21 cellular contexts compared by ENCODE assay signal in the genomic region with DNA sequence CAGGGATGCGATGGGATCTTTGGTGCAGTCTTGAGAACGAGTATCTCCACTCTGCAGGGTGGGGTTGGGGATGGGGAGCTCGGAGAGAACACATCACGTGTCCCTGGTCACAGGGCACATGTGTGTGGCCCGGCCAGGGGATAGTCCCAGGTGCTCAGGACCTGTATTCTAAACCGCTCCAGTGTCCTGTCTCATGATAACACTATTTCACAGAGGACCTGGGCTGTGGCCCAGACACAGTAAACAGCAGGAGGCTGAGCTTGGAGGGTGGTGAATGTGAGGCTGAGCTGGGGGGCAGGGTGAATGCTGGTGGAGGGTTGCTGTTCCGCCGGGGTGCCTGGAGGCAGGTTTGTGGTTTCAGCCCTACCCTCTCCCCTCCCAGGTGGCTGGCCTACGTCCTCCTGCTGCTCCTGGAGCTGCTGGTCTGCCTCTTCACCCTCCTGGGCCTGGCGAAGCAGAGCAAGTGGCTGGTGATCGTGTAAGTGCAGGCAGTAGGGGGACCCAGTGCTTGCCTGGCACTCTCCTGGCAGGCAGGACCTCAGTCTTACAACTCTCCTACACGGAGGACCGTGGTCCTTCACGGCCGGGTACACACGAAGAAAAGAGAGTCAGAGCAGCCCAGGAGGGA. TPM values are rescaled to one million over a fixed set of nuclear protein-coding genes. Genes with fewer than 3 reads are reported as not detected.
DNase-seq lines count a peak whose midpoint lies in the region; ATAC-seq, FAIRE-seq and TF ChIP-seq lines count a peak whose summit lies in the region.
"Had no signal": no experiment of that assay in that cellular context is flagged by ENCODE, and none has a peak within 500 bp of the region (broad histone marks: within the 10 kb centered on the region; RNA-seq: fewer than 3 reads in every experiment).

No MANE protein-coding gene starts in this region.

- in situ Hi-C loops in HepG2 (cut with HindIII; ENCODE audit: extremely low pct_ligation_motif_present, low pct_unique_long_range_greater_than_20kb): no loop called here

- no peak overlapping the region for H3K9ac ChIP-seq in HepG2 (ENCODE audit: insufficient read depth, low read depth, low read length)

- H3K4me3 ChIP-seq in HepG2 (replicated peaks in 1 of 3; ENCODE audit: insufficient read depth in 1 of 3, low read depth in 2 of 3, low read length in 3 of 3) (no peak overlapping the region), right lobe of liver (no peak overlapping the region), thyroid gland (replicated peaks in 1 of 3) (no peak overlapping the region), ovary (no peak overlapping the region)
- H3K4me3 ChIP-seq: upper lobe of right lung had no signal

- H3K79me2 ChIP-seq in HepG2 (ENCODE audit: insufficient read depth, low read length): no peaks in the 10 kb centered on the region

- CTCF ChIA-PET in HepG2 (lab: Yijun Ruan, JAX; ENCODE audit: low intra/inter-chr PET ratio, low total read pairs): no interaction called here

- H3K9me3 ChIP-seq in HepG2 (ENCODE audit: low read length) (no peaks in the 10 kb centered on the region), right lobe of liver (no peaks in the 10 kb centered on the region), thyroid gland (no peaks in the 10 kb centered on the region), ovary (no peaks in the 10 kb centered on the region)
- H3K9me3 ChIP-seq: upper lobe of right lung had no signal

- intact Hi-C loops in HepG2 (cut with micrococcal nuclease; ENCODE audit: unreplicated experiment) (no loop called here), right lobe of liver (cut with DNase I) (no loop called here), thyroid gland (cut with DNase I) (no loop called here), ovary (cut with DNase I) (no loop called here)

- ATAC-seq in HepG2 (no peak; the same call in 2 of the 3 replicates), right lobe of liver (no peak)
- ATAC-seq: left cardiac atrium; stimulated activated naive B cell treated with anti-CD40 and anti-IgM and Interleukin-4, amounts not matched to agents 10 μg/mL and 1 μg/mL and 100 μg/mL, for 72 hours; T-cell; upper lobe of right lung had no signal

- 82% methylated on average over 9 of the region's 16 CpGs for WGBS in HepG2 (ENCODE audit: low lambda C conversion rate)
- WGBS in right lobe of liver (ENCODE audit: insufficient coverage, low coverage, low lambda C conversion rate, missing lambda C conversion rate): 51% methylated on average over 4 of the region's 16 CpGs
- WGBS in thyroid gland, 2 donors: 46% methylated on average over 9 to 12 of the region's 16 CpGs
- WGBS in ovary, 3 donors: 48 to 64% (median 56%) methylated on average over 16 of the region's 16 CpGs

- no peaks in the 10 kb centered on the region for H3K36me3 ChIP-seq in HepG2 (replicated peaks in 1 of 2; ENCODE audit: control insufficient read depth in 1 of 2, insufficient read depth in 2 of 2, low read length in 2 of 2)
- no peaks in the 10 kb centered on the region for H3K36me3 ChIP-seq in right lobe of liver
- no peaks in the 10 kb centered on the region for H3K36me3 ChIP-seq in thyroid gland
- no peaks in the 10 kb centered on the region for H3K36me3 ChIP-seq in ovary
- H3K36me3 ChIP-seq: upper lobe of right lung had no signal

- no peak overlapping the region for H2AFZ ChIP-seq in HepG2 (ENCODE audit: low read length)

- no peaks in the 10 kb centered on the region; a peak in 1 of 5 replicates for H3K27me3 ChIP-seq in HepG2 (ENCODE audit: control insufficient read depth in 1 of 2, insufficient read depth in 2 of 2, low read length in 2 of 2)
- peaks cover 0 to 3% of the 10 kb centered on the region in 2 donors for H3K27me3 ChIP-seq in right lobe of liver
- H3K27me3 ChIP-seq in thyroid gland: no peaks in the 10 kb centered on the region
- no peaks in the 10 kb centered on the region for H3K27me3 ChIP-seq in ovary

- no peak for DNase-seq in HepG2 (ENCODE audit: low spot score)
- DNase-seq in right lobe of liver: no peak
- peak; percentile 31 for DNase-seq in kidney tubule cell (ENCODE audit: low spot score)
- DNase-seq in thyroid gland: peak; percentile 25 to 58
- DNase-seq in ovary: no peak
- DNase-seq in effector CD4-positive, alpha-beta T cell: no peak
- no peak for DNase-seq in NAMALWA (ENCODE audit: low spot score)
- DNase-seq: activated CD4-positive, alpha-beta T cell treated with anti-CD3 and anti-CD28 coated beads, Interleukin-2, amount 50 U/mL, for 1 hour; activated CD8-positive, alpha-beta memory T cell treated with anti-CD3 and anti-CD28 coated beads, Interleukin-2, amount 50 U/mL, for 48 hours; activated gamma-delta T cell treated with Interleukin-2 at 50 U/mL for 16 hours; amniotic stem cell; CD4-positive, alpha-beta memory T cell; HFFc6; left cardiac atrium; NCI-H1105; stimulated activated naive B cell treated with anti-CD40 and anti-IgM and Interleukin-4, amounts not matched to agents 10 μg/mL and 1 μg/mL and 100 μg/mL, for 72 hours; T-cell; upper lobe of right lung had no signal

- no peaks in the 10 kb centered on the region for H4K20me1 ChIP-seq in HepG2 (ENCODE audit: insufficient read depth, low read length)

- no peak for TF ChIP-seq RAD21 in HepG2 (CRISPR knock-in tag; IDR thresholded peaks at IDR 0.05)

- POLR2A ChIA-PET in HepG2 (lab: Yijun Ruan, JAX): no interaction called here

- FAIRE-seq in HepG2 (lab: Jason Lieb, UNC): no peak
- FAIRE-seq: endometrium had no signal

- TF ChIP-seq EP300 in HepG2 (IDR thresholded peaks at IDR 0.05; ENCODE audit: low read depth in 2 of 2, low read length in 2 of 2) (no peak), HepG2 (CRISPR knock-in tag; IDR thresholded peaks at IDR 0.05; ENCODE audit: borderline replicate concordance) (no peak), ovary (IDR thresholded peaks at IDR 0.05) (no peak)

- no peak overlapping the region for H3K27ac ChIP-seq in HepG2 (ENCODE audit: extremely low read length, insufficient read depth, low read length)
- no peak overlapping the region for H3K27ac ChIP-seq in right lobe of liver
- H3K27ac ChIP-seq in angular gyrus (ENCODE audit: low read depth, low read length): peak overlapping the region; percentile 81
- no peak overlapping the region for H3K27ac ChIP-seq in thyroid gland
- H3K27ac ChIP-seq in ovary: no peak overlapping the region
- H3K27ac ChIP-seq: upper lobe of right lung had no signal

- no TSS peak for BruUV-seq in HepG2 (replicated peaks; lab: Mats Ljungman, UMichigan)

- H3K4me1 ChIP-seq in HepG2 (ENCODE audit: insufficient read depth, low read length) (peaks cover 7% of the 10 kb centered on the region), right lobe of liver (peaks cover 0 to 9% (median 0%) of the 10 kb centered on the region in 4 donors), thyroid gland (peaks cover 12 to 13% of the 10 kb centered on the region in 2 donors), ovary (ENCODE audit: insufficient read depth) (peaks cover 2% of the 10 kb centered on the region)

- TF ChIP-seq CTCF in HepG2 (CRISPR knock-in tag; IDR thresholded peaks at IDR 0.05): no peak
- TF ChIP-seq CTCF in right lobe of liver (IDR thresholded peaks at IDR 0.05): no peak
- TF ChIP-seq CTCF in thyroid gland (IDR thresholded peaks at IDR 0.05): no peak
- no peak for TF ChIP-seq CTCF in ovary (IDR thresholded peaks at IDR 0.05)

- H3K4me2 ChIP-seq in HepG2 (ENCODE audit: low read depth, low read length): no peak overlapping the region

- TF ChIP-seq POLR2A in HepG2 (IDR thresholded peaks at IDR 0.05; ENCODE audit: insufficient read depth in 1 of 2, low read depth in 2 of 2, low read length in 2 of 2) (no peak), right lobe of liver (IDR thresholded peaks at IDR 0.05) (no peak), thyroid gland (IDR thresholded peaks at IDR 0.05) (no peak), ovary (IDR thresholded peaks at IDR 0.05) (no peak)

RNA-seq across cellular contexts. Expression of gene TTYH1, which starts 11.1 kb away (rescaled TPM):
- total RNA-seq in HepG2 (2016; rRNA removed; fragmentation: Illumina TruSeq; extraction: Trizol): 10.6 and 19.9 TPM in 2 replicates
- 24.8 and 26.4 TPM in 2 replicates for total RNA-seq in HepG2 (2016; cell fraction: cytosol; rRNA removed; fragmentation: Illumina TruSeq; extraction: Trizol; ENCODE audit: low read depth)
- 9.4 and 21.3 TPM in 2 replicates for total RNA-seq in HepG2 (2016; cell fraction: insoluble cytoplasmic fraction; rRNA removed; fragmentation: Illumina TruSeq; extraction: Trizol)
- 27.7 and 30.4 TPM in 2 replicates for total RNA-seq in HepG2 (2016; cell fraction: membrane; rRNA removed; fragmentation: Illumina TruSeq; extraction: Trizol)
- total RNA-seq in HepG2 (2016; cell fraction: nucleus; rRNA removed; fragmentation: Illumina TruSeq; extraction: Trizol): 16.5 and 20.3 TPM in 2 replicates
- 6.9 and 8.9 TPM in 2 replicates for polyA plus RNA-seq in HepG2 (2011; rRNA removed)
- 7.0 and 10.7 TPM in 2 replicates for polyA plus RNA-seq in HepG2 (2011; cell fraction: cytosol; rRNA removed)
- 13.2 and 17.7 TPM in 2 replicates for polyA plus RNA-seq in HepG2 (2011; cell fraction: nucleus; rRNA removed)
- polyA plus RNA-seq in HepG2 (2012): 4.1 and 6.2 TPM in 2 replicates
- 27.2 and 29.7 TPM in 2 replicates for polyA plus RNA-seq in HepG2 (2016; cell fraction: cytosol; fragmentation: Illumina TruSeq; extraction: Trizol; ENCODE audit: low read depth)
- polyA plus RNA-seq in HepG2 (2016; cell fraction: insoluble cytoplasmic fraction; fragmentation: Illumina TruSeq; extraction: Trizol; ENCODE audit: low read depth): 11.5 and 12.2 TPM in 2 replicates
- 29.0 and 29.3 TPM in 2 replicates for polyA plus RNA-seq in HepG2 (2016; cell fraction: membrane; fragmentation: Illumina TruSeq; extraction: Trizol; ENCODE audit: low read depth)
- polyA plus RNA-seq in HepG2 (2016; cell fraction: nucleus; fragmentation: Illumina TruSeq; extraction: Trizol; ENCODE audit: insufficient read depth, low read depth): 34.6 and 38.5 TPM in 2 replicates
- 15.4 TPM in 1 of 2 replicates, not detected in the other for polyA minus RNA-seq in HepG2 (2011; rRNA and poly(A)+ RNA removed; ENCODE audit: low replicate concordance)
- polyA minus RNA-seq in HepG2 (2011; cell fraction: cytosol; rRNA and poly(A)+ RNA removed): 6.2 and 9.2 TPM in 2 replicates
- 2.6 and 3.9 TPM in 2 replicates for polyA minus RNA-seq in HepG2 (2011; cell fraction: nucleus; rRNA and poly(A)+ RNA removed)
- under 1 TPM in 5 of 6 experiments, not detected in 1; 0.30 to 0.93 (median 0.35) TPM for total RNA-seq in right lobe of liver
- under 1 TPM in 2 of 4 donors, not detected in 2; 0.45 to 0.94 TPM for total RNA-seq in thyroid gland
- total RNA-seq in ovary: 10 to 100 TPM in 1 of 7 donors, 1 to 10 TPM in 5, under 1 TPM in 1; 0.95 to 34.2 (median 7.5) TPM
- 1 to 10 TPM in 1 of 2 donors, under 1 TPM in 1; 0.25 to 1.3 TPM for polyA plus RNA-seq in ovary
- total RNA-seq: CD4-positive, alpha-beta memory T cell; renal cortical epithelial cell; upper lobe of right lung had no signal

RNA-seq across cellular contexts. Expression of gene LENG8, which starts 22.6 kb away (rescaled TPM):
- total RNA-seq in HepG2 (2016; rRNA removed; fragmentation: Illumina TruSeq; extraction: Trizol) (5.8 and 14.3 TPM in 2 replicates), right lobe of liver (10 to 100 TPM; 29.8 to 66.3 (median 41.1) TPM), thyroid gland (100 to 1,000 TPM; 124 to 219 (median 157) TPM), ovary (100 to 1,000 TPM; 105 to 207 (median 156) TPM)
- 1.1 and 2.1 TPM in 2 replicates for total RNA-seq in HepG2 (2016; cell fraction: cytosol; rRNA removed; fragmentation: Illumina TruSeq; extraction: Trizol; ENCODE audit: low read depth)
- 4.7 and 13.0 TPM in 2 replicates for total RNA-seq in HepG2 (2016; cell fraction: insoluble cytoplasmic fraction; rRNA removed; fragmentation: Illumina TruSeq; extraction: Trizol)
- 4.0 TPM in 2 replicates for total RNA-seq in HepG2 (2016; cell fraction: membrane; rRNA removed; fragmentation: Illumina TruSeq; extraction: Trizol)
- total RNA-seq in HepG2 (2016; cell fraction: nucleus; rRNA removed; fragmentation: Illumina TruSeq; extraction: Trizol): 28.1 and 29.6 TPM in 2 replicates
- polyA plus RNA-seq in HepG2 (2011; rRNA removed) (38.3 and 41.9 TPM in 2 replicates), ovary (100 to 1,000 TPM in 1 of 2 donors, 10 to 100 TPM in 1; 29.9 to 122 TPM)
- polyA plus RNA-seq in HepG2 (2011; cell fraction: cytosol; rRNA removed): 3.2 and 6.8 TPM in 2 replicates
- 519 and 637 TPM in 2 replicates for polyA plus RNA-seq in HepG2 (2011; cell fraction: nucleus; rRNA removed)
- 46.6 and 63.0 TPM in 2 replicates for polyA plus RNA-seq in HepG2 (2012)
- 0.46 and 0.71 TPM in 2 replicates for polyA plus RNA-seq in HepG2 (2016; cell fraction: cytosol; fragmentation: Illumina TruSeq; extraction: Trizol; ENCODE audit: low read depth)
- polyA plus RNA-seq in HepG2 (2016; cell fraction: insoluble cytoplasmic fraction; fragmentation: Illumina TruSeq; extraction: Trizol; ENCODE audit: low read depth): 5.1 and 9.7 TPM in 2 replicates
- polyA plus RNA-seq in HepG2 (2016; cell fraction: membrane; fragmentation: Illumina TruSeq; extraction: Trizol; ENCODE audit: low read depth): 1.5 and 2.8 TPM in 2 replicates
- 151 and 199 TPM in 2 replicates for polyA plus RNA-seq in HepG2 (2016; cell fraction: nucleus; fragmentation: Illumina TruSeq; extraction: Trizol; ENCODE audit: insufficient read depth, low read depth)
- 27.1 and 40.7 TPM in 2 replicates for polyA minus RNA-seq in HepG2 (2011; rRNA and poly(A)+ RNA removed; ENCODE audit: low replicate concordance)
- 10.7 and 13.3 TPM in 2 replicates for polyA minus RNA-seq in HepG2 (2011; cell fraction: cytosol; rRNA and poly(A)+ RNA removed)
- polyA minus RNA-seq in HepG2 (2011; cell fraction: nucleus; rRNA and poly(A)+ RNA removed): 60.4 and 69.7 TPM in 2 replicates

RNA-seq across cellular contexts. Expression of gene LENG9, which starts 37.2 kb away (rescaled TPM):
- total RNA-seq in HepG2 (2016; rRNA removed; fragmentation: Illumina TruSeq; extraction: Trizol) (1.5 and 2.9 TPM in 2 replicates), right lobe of liver (1 to 10 TPM; 1.5 to 5.7 (median 3.3) TPM), thyroid gland (1 to 10 TPM; 1.3 to 4.6 (median 3.2) TPM), ovary (1 to 10 TPM; 2.7 to 8.3 (median 5.5) TPM)
- total RNA-seq in HepG2 (2016; cell fraction: cytosol; rRNA removed; fragmentation: Illumina TruSeq; extraction: Trizol; ENCODE audit: low read depth): 0.88 and 1.1 TPM in 2 replicates
- 1.8 and 2.6 TPM in 2 replicates for total RNA-seq in HepG2 (2016; cell fraction: insoluble cytoplasmic fraction; rRNA removed; fragmentation: Illumina TruSeq; extraction: Trizol)
- total RNA-seq in HepG2 (2016; cell fraction: membrane; rRNA removed; fragmentation: Illumina TruSeq; extraction: Trizol): 1.8 and 2.1 TPM in 2 replicates
- total RNA-seq in HepG2 (2016; cell fraction: nucleus; rRNA removed; fragmentation: Illumina TruSeq; extraction: Trizol): 1.9 and 2.7 TPM in 2 replicates
- polyA plus RNA-seq in HepG2 (2011; rRNA removed) (0.75 and 1.2 TPM in 2 replicates), ovary (1 to 10 TPM in 1 of 2 donors, under 1 TPM in 1; 0.70 to 3.0 TPM)
- 0.86 and 1.8 TPM in 2 replicates for polyA plus RNA-seq in HepG2 (2011; cell fraction: cytosol; rRNA removed)
- 1.7 TPM in 2 replicates for polyA plus RNA-seq in HepG2 (2011; cell fraction: nucleus; rRNA removed)
- polyA plus RNA-seq in HepG2 (2012): 1.5 and 1.8 TPM in 2 replicates
- polyA plus RNA-seq in HepG2 (2016; cell fraction: cytosol; fragmentation: Illumina TruSeq; extraction: Trizol; ENCODE audit: low read depth): 0.32 and 0.38 TPM in 2 replicates
- 1.4 and 1.5 TPM in 2 replicates for polyA plus RNA-seq in HepG2 (2016; cell fraction: insoluble cytoplasmic fraction; fragmentation: Illumina TruSeq; extraction: Trizol; ENCODE audit: low read depth)
- polyA plus RNA-seq in HepG2 (2016; cell fraction: membrane; fragmentation: Illumina TruSeq; extraction: Trizol; ENCODE audit: low read depth): 0.65 and 1.0 TPM in 2 replicates
- 0.95 and 1.2 TPM in 2 replicates for polyA plus RNA-seq in HepG2 (2016; cell fraction: nucleus; fragmentation: Illumina TruSeq; extraction: Trizol; ENCODE audit: insufficient read depth, low read depth)
- 5.7 and 6.2 TPM in 2 replicates for polyA minus RNA-seq in HepG2 (2011; rRNA and poly(A)+ RNA removed; ENCODE audit: low replicate concordance)
- 3.4 and 3.7 TPM in 2 replicates for polyA minus RNA-seq in HepG2 (2011; cell fraction: cytosol; rRNA and poly(A)+ RNA removed)
- polyA minus RNA-seq in HepG2 (2011; cell fraction: nucleus; rRNA and poly(A)+ RNA removed): 2.7 and 3.9 TPM in 2 replicates

RNA-seq across cellular contexts. Expression of gene CDC42EP5, which starts 46.7 kb away (rescaled TPM):
- total RNA-seq in HepG2 (2016; rRNA removed; fragmentation: Illumina TruSeq; extraction: Trizol): 0.83 and 1.6 TPM in 2 replicates
- total RNA-seq in HepG2 (2016; cell fraction: cytosol; rRNA removed; fragmentation: Illumina TruSeq; extraction: Trizol; ENCODE audit: low read depth): 1.4 and 3.2 TPM in 2 replicates
- total RNA-seq in HepG2 (2016; cell fraction: insoluble cytoplasmic fraction; rRNA removed; fragmentation: Illumina TruSeq; extraction: Trizol): 1.00 and 1.6 TPM in 2 replicates
- total RNA-seq in HepG2 (2016; cell fraction: membrane; rRNA removed; fragmentation: Illumina TruSeq; extraction: Trizol): 1.4 and 1.9 TPM in 2 replicates
- not detected in 2 replicates for total RNA-seq in HepG2 (2016; cell fraction: nucleus; rRNA removed; fragmentation: Illumina TruSeq; extraction: Trizol)
- 0.34 and 0.41 TPM in 2 replicates for polyA plus RNA-seq in HepG2 (2011; rRNA removed)
- 0.37 and 0.90 TPM in 2 replicates for polyA plus RNA-seq in HepG2 (2011; cell fraction: cytosol; rRNA removed)
- polyA plus RNA-seq in HepG2 (2011; cell fraction: nucleus; rRNA removed): 0.35 and 0.56 TPM in 2 replicates
- 0.92 and 0.97 TPM in 2 replicates for polyA plus RNA-seq in HepG2 (2012)
- 2.2 and 4.1 TPM in 2 replicates for polyA plus RNA-seq in HepG2 (2016; cell fraction: cytosol; fragmentation: Illumina TruSeq; extraction: Trizol; ENCODE audit: low read depth)
- 2.3 and 3.1 TPM in 2 replicates for polyA plus RNA-seq in HepG2 (2016; cell fraction: insoluble cytoplasmic fraction; fragmentation: Illumina TruSeq; extraction: Trizol; ENCODE audit: low read depth)
- 4.7 and 5.9 TPM in 2 replicates for polyA plus RNA-seq in HepG2 (2016; cell fraction: membrane; fragmentation: Illumina TruSeq; extraction: Trizol; ENCODE audit: low read depth)
- polyA plus RNA-seq in HepG2 (2016; cell fraction: nucleus; fragmentation: Illumina TruSeq; extraction: Trizol; ENCODE audit: insufficient read depth, low read depth): 1.2 and 2.4 TPM in 2 replicates
- 0.54 TPM in 1 of 2 replicates, not detected in the other for polyA minus RNA-seq in HepG2 (2011; rRNA and poly(A)+ RNA removed; ENCODE audit: low replicate concordance)
- 0.79 TPM in 1 of 2 replicates, not detected in the other for polyA minus RNA-seq in HepG2 (2011; cell fraction: cytosol; rRNA and poly(A)+ RNA removed)
- polyA minus RNA-seq in HepG2 (2011; cell fraction: nucleus; rRNA and poly(A)+ RNA removed): not detected in 2 replicates
- total RNA-seq in right lobe of liver: 1 to 10 TPM; 1.3 to 3.7 (median 2.0) TPM
- 10 to 100 TPM in 2 of 4 donors, 1 to 10 TPM in 2; 1.8 to 18.7 (median 12.1) TPM for total RNA-seq in thyroid gland
- total RNA-seq in ovary: 10 to 100 TPM in 6 of 7 donors, 1 to 10 TPM in 1; 7.8 to 31.0 (median 18.8) TPM
- 10 to 100 TPM in 1 of 2 donors, under 1 TPM in 1; 0.55 to 13.2 TPM for polyA plus RNA-seq in ovary
- total RNA-seq: CD4-positive, alpha-beta memory T cell had no signal
- polyA plus RNA-seq: CD4-positive, alpha-beta memory T cell had no signal

Comparison
In these comparisons a context has a peak if more than half of its experiments do, and no peak if none do; other contexts are left out.
1. DNase-seq: peak in kidney tubule cell (single experiment) and thyroid gland (2 of 2); none in HepG2 (single experiment), right lobe of liver (0 of 3), ovary (0 of 5), effector CD4-positive, alpha-beta T cell (single experiment) and NAMALWA (single experiment).